In the genomic region with DNA sequence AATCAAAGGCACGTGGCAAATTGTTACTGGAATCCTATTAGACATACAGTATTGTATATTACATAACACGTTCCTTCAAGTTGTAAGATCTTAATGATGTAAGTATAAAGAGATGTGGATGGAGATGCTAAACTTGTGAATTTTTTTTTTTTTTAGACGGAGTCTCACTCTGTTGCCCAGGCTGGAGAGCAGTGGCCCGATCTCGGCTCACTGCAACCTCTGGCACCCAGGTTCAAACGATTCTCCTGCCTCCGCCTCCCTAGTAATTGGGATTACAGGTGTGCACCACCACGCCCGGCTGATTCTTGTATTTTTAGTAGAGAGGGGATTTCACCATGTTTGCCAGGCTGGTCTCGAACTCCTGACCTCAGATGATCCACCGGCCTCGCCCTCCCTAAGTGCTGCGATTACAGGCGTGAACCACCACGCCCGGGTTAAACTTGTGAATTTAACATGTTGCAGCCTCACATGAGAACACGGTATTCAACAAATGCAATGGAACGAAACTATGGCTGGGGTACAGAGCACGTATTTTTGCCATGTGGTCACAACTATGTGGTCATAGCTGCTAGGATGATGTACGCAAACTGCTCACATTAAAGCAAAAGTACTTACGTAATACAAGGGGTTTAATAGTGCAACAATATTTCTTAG, we compare ENCODE assay signal across 1 cellular context.
TF ChIP-seq lines count a peak whose summit lies in the region.

No MANE protein-coding gene starts in this region.

TF ChIP-seq in endothelial cell of umbilical vein, 7 proteins besides CTCF, POLR2A, EP300 and RAD21:
- TF ChIP-seq POLR2AphosphoS5 (IDR thresholded peaks at IDR 0.05; ENCODE audit: insufficient read depth, low read depth, low read length) (no peak), GATA2 (IDR thresholded peaks at IDR 0.05; ENCODE audit: insufficient read depth, insufficient read length, low read depth, low read length) (no peak), MAX (IDR thresholded peaks at IDR 0.05; ENCODE audit: insufficient read depth, insufficient read length) (no peak), FOS (IDR thresholded peaks at IDR 0.05; ENCODE audit: borderline replicate concordance, insufficient read depth, low read length) (no peak), JUN (IDR thresholded peaks at IDR 0.05; ENCODE audit: borderline replicate concordance, insufficient read depth, insufficient read length, low read depth) (no peak), MYC (IDR thresholded peaks at IDR 0.05; ENCODE audit: low read depth, low read length) (no peak), EZH2 (IDR thresholded peaks at IDR 0.05; ENCODE audit: borderline replicate concordance, low read depth, low read length, severe bottlenecking) (no peak)
